15 cellular contexts compared by ENCODE assay signal in genomic region chr3:189307963-189308362, GRCh38.
DNase-seq lines count a peak whose midpoint lies in the region; ATAC-seq, FAIRE-seq and TF ChIP-seq lines count a peak whose summit lies in the region.
"Had no signal": no experiment of that assay in that cellular context is flagged by ENCODE, and none has a peak within 500 bp of the region (broad histone marks: within the 10 kb centered on the region; RNA-seq: fewer than 3 reads in every experiment).

No MANE protein-coding gene starts in this region.

- peaks cover 56% of the 10 kb centered on the region for H3K4me1 Mint-ChIP-seq in activated CD4-positive, alpha-beta T cell treated with anti-CD3 and anti-CD28 coated beads for 36 hours
- peaks cover 16% of the 10 kb centered on the region for H3K4me1 Mint-ChIP-seq in progenitor cell of endocrine pancreas (ENCODE audit: low read depth)
- H3K4me1 Mint-ChIP-seq: memory B cell had no signal

- H3K27ac Mint-ChIP-seq in activated CD4-positive, alpha-beta T cell treated with anti-CD3 and anti-CD28 coated beads for 36 hours: peak overlapping the region; percentile 77
- H3K27ac Mint-ChIP-seq in progenitor cell of endocrine pancreas: no peak overlapping the region
- H3K27ac Mint-ChIP-seq: memory B cell had no signal

- TF ChIP-seq CTCF in esophagus squamous epithelium (IDR thresholded peaks at IDR 0.05) (no peak), progenitor cell of endocrine pancreas (IDR thresholded peaks at IDR 0.05; ENCODE audit: unreplicated experiment) (no peak)

- intact Hi-C loops in activated CD4-positive, alpha-beta T cell treated with anti-CD3 and anti-CD28 coated beads for 36 hours (cut with DNase I, micrococcal nuclease): no loop called here
- intact Hi-C loops in esophagus squamous epithelium (cut with DNase I): no loop called here

- no peak for DNase-seq in activated CD4-positive, alpha-beta T cell treated with anti-CD3 and anti-CD28 coated beads for 36 hours
- DNase-seq in activated CD4-positive, alpha-beta T cell treated with anti-CD3 and anti-CD28 coated beads, Interleukin-2, amount 50 U/mL, for 1 hour: no peak
- no peak for DNase-seq in esophagus squamous epithelium (lab: John Stamatoyannopoulos, UW)
- no peak for DNase-seq in HTR-8/SVneo (ENCODE audit: insufficient read length, low spot score)
- no peak for DNase-seq in progenitor cell of endocrine pancreas (ENCODE audit: low spot score, unreplicated experiment)
- DNase-seq: activated gamma-delta T cell treated with Interleukin-2 at 50 U/mL for 16 hours, Caco-2, NCI-H524, SHP77, tibial artery had no signal

- POLR2A ChIA-PET in activated CD4-positive, alpha-beta T cell treated with anti-CD3 and anti-CD28 coated beads for 36 hours (lab: Charles Lee): interaction anchor here (0.7 to 2.1 kb wide), 5 partner anchors 9 to 222 kb away, joined by 4 to 9 read pairs (median 6); no protein-coding TSS in a partner anchor

- FAIRE-seq in HTR-8/SVneo (lab: Jason Lieb, UNC): no peak

- H3K9me3 Mint-ChIP-seq in activated CD4-positive, alpha-beta T cell treated with anti-CD3 and anti-CD28 coated beads for 36 hours (ENCODE audit: low read depth): no peaks in the 10 kb centered on the region
- no peaks in the 10 kb centered on the region for H3K9me3 Mint-ChIP-seq in progenitor cell of endocrine pancreas (ENCODE audit: low read depth)
- H3K9me3 Mint-ChIP-seq: memory B cell had no signal

- H3K36me3 ChIP-seq in esophagus squamous epithelium: no peaks in the 10 kb centered on the region
- H3K36me3 ChIP-seq: tibial artery had no signal

- peaks cover 3 to 50% (median 17%) of the 10 kb centered on the region in 3 donors for H3K4me1 ChIP-seq in esophagus squamous epithelium

- no peaks in the 10 kb centered on the region for H3K27me3 Mint-ChIP-seq in activated CD4-positive, alpha-beta T cell treated with anti-CD3 and anti-CD28 coated beads for 36 hours
- H3K27me3 Mint-ChIP-seq in progenitor cell of endocrine pancreas: no peaks in the 10 kb centered on the region

- 75 to 79% methylated on average over 7 of the region's 7 CpGs for WGBS in esophagus squamous epithelium, 2 donors

- ATAC-seq in activated CD4-positive, alpha-beta T cell treated with anti-CD3 and anti-CD28 coated beads for 36 hours: peak; percentile 45
- peak; percentile 46 for ATAC-seq in GM19438 (IDR thresholded peaks at IDR 0.05; ENCODE audit: low read depth, unreplicated experiment)
- ATAC-seq in HG03175 (IDR thresholded peaks at IDR 0.05; ENCODE audit: unreplicated experiment): peak; percentile 39
- ATAC-seq in HG02970 (IDR thresholded peaks at IDR 0.05; ENCODE audit: low FRiP score, unreplicated experiment): no peak

- CTCF ChIA-PET in activated CD4-positive, alpha-beta T cell treated with anti-CD3 and anti-CD28 coated beads for 36 hours (lab: Charles Lee): interaction anchor here (1.2 to 2.2 kb wide), 5 partner anchors 12 to 23 kb away, joined by 3 to 15 read pairs (median 5); no protein-coding TSS in a partner anchor

- TF ChIP-seq POLR2A in esophagus squamous epithelium (IDR thresholded peaks at IDR 0.05): no peak

- H3K27ac ChIP-seq in esophagus squamous epithelium: peak overlapping the region in 3 of 4 donors; percentile 50 to 69 (median 68)
- H3K27ac ChIP-seq: 22Rv1, tibial artery had no signal

- H3K4me3 Mint-ChIP-seq in activated CD4-positive, alpha-beta T cell treated with anti-CD3 and anti-CD28 coated beads for 36 hours: peak overlapping the region; percentile 69
- H3K4me3 Mint-ChIP-seq in progenitor cell of endocrine pancreas (ENCODE audit: low read depth): no peak overlapping the region
- H3K4me3 Mint-ChIP-seq: memory B cell had no signal

- no peaks in the 10 kb centered on the region for H3K27me3 ChIP-seq in esophagus squamous epithelium
- H3K27me3 ChIP-seq: tibial artery had no signal

- H3K9me3 ChIP-seq in esophagus squamous epithelium: no peaks in the 10 kb centered on the region
- H3K9me3 ChIP-seq: Caco-2, tibial artery had no signal

- H3K4me3 ChIP-seq in esophagus squamous epithelium: no peak overlapping the region
- H3K4me3 ChIP-seq: tibial artery had no signal

- H3K36me3 Mint-ChIP-seq in activated CD4-positive, alpha-beta T cell treated with anti-CD3 and anti-CD28 coated beads for 36 hours (ENCODE audit: low read depth): peaks cover 10% of the 10 kb centered on the region
- H3K36me3 Mint-ChIP-seq in progenitor cell of endocrine pancreas (ENCODE audit: insufficient read depth): no peaks in the 10 kb centered on the region
- H3K36me3 Mint-ChIP-seq: memory B cell had no signal
